ENCODE assay signal across 1 cellular context in genomic region chr20:18794428-18794787, GRCh38.
TF ChIP-seq lines count a peak whose summit lies in the region.

No MANE protein-coding gene starts in this region.

TF ChIP-seq in GM23338, 12 proteins besides CTCF, POLR2A, EP300 and RAD21 (continued from another document):
- no peak for TF ChIP-seq REST (IDR thresholded peaks at IDR 0.05; ENCODE audit: unreplicated experiment)
- no peak for TF ChIP-seq STAT1 (IDR thresholded peaks at IDR 0.05; ENCODE audit: unreplicated experiment)
- TF ChIP-seq EZH2phosphoT487 (IDR thresholded peaks at IDR 0.05; ENCODE audit: unreplicated experiment): no peak
- no peak for TF ChIP-seq CREB1 (CRISPR knock-in tag; IDR thresholded peaks at IDR 0.05; ENCODE audit: low read depth)
- no peak for TF ChIP-seq JUNB (IDR thresholded peaks at IDR 0.05; ENCODE audit: unreplicated experiment)
TF ChIP-seq in GM23338: peak in this region for 0.
